Comparison of ENCODE assay signal across 25 cellular contexts in genomic region chr10:96656839-96657238, GRCh38.
DNase-seq lines count a peak whose midpoint lies in the region; ATAC-seq and TF ChIP-seq lines count a peak whose summit lies in the region.
"Had no signal": no experiment of that assay in that cellular context is flagged by ENCODE, and none has a peak within 500 bp of the region (broad histone marks: within the 10 kb centered on the region; RNA-seq: fewer than 3 reads in every experiment).

No MANE protein-coding gene starts in this region.

- H3K36me3 Mint-ChIP-seq in stimulated activated naive B cell treated with anti-CD40 and anti-IgM and Interleukin-4, amounts not matched to agents 10 μg/mL and 1 μg/mL and 100 μg/mL, for 72 hours: peaks cover 47 to 79% of the 10 kb centered on the region in 2 donors

- H3K36me3 ChIP-seq in left ventricle myocardium inferior (no peaks in the 10 kb centered on the region), left lung (no peaks in the 10 kb centered on the region), hepatocyte (replicated peaks; ENCODE audit: insufficient read depth, low read depth) (no peaks in the 10 kb centered on the region)
- H3K36me3 ChIP-seq: ascending aorta had no signal

- no peak overlapping the region for H3K4me2 ChIP-seq in hepatocyte
- H3K4me2 ChIP-seq: A549, GM23338, SK-N-SH had no signal

- DNase-seq in Right ventricle myocardium superior (no peak), left ventricle myocardium inferior (no peak), SIG-M5 treated with dmso at 0.1 percent for 504 hours (lab: John Stamatoyannopoulos, UW; ENCODE audit: unreplicated experiment) (peak; percentile 91), left lung (no peak), ACHN (no peak), hepatocyte (ENCODE audit: low spot score) (no peak)
- no peak for DNase-seq in stimulated activated naive B cell treated with anti-CD40 and anti-IgM and Interleukin-4, amounts not matched to agents 10 μg/mL and 1 μg/mL and 100 μg/mL, for 72 hours
- DNase-seq: activated CD4-positive, alpha-beta T cell treated with anti-CD3 and anti-CD28 coated beads, Interleukin-2, amount 10 ng/mL, durations not matched to agents 24 days and 14 days; activated CD8-positive, alpha-beta memory T cell treated with anti-CD3 and anti-CD28 coated beads, Interleukin-2, amount 50 U/mL, for 48 hours; activated naive CD4-positive, alpha-beta T cell treated with Interleukin-2 at 50 U/mL for 16 hours; CD8-positive, alpha-beta memory T cell; DND-41; endodermal cell; midbrain; MM.1S; NCI-H2107; NCI-H69; nucleus accumbens; SK-N-SH had no signal

- no peaks in the 10 kb centered on the region for H4K20me1 ChIP-seq in hepatocyte (ENCODE audit: insufficient read depth, poor library complexity, severe bottlenecking)

- peak; percentile 57 for ATAC-seq in Right ventricle myocardium superior (ENCODE audit: poor library complexity)
- ATAC-seq in left lung: peak; percentile 65
- ATAC-seq in stimulated activated naive B cell treated with anti-CD40 and anti-IgM and Interleukin-4, amounts not matched to agents 10 μg/mL and 1 μg/mL and 100 μg/mL, for 72 hours (replicated peaks): peak; percentile 11 to 31
- no peak for ATAC-seq in HG03469 (IDR thresholded peaks at IDR 0.05; ENCODE audit: unreplicated experiment)
- ATAC-seq: A549, GM23338, Panc1 had no signal

- peak overlapping the region; percentile 11 for H3K27ac Mint-ChIP-seq in stimulated activated naive B cell treated with anti-CD40 and anti-IgM and Interleukin-4, amounts not matched to agents 10 μg/mL and 1 μg/mL and 100 μg/mL, for 72 hours
- H3K27ac Mint-ChIP-seq: activated CD4-positive, alpha-beta T cell treated with anti-CD3 and anti-CD28 coated beads, Interleukin-2, amount 10 ng/mL, durations not matched to agents 24 days and 14 days; endodermal cell; GM23338 had no signal

- no peaks in the 10 kb centered on the region for H3K27me3 Mint-ChIP-seq in stimulated activated naive B cell treated with anti-CD40 and anti-IgM and Interleukin-4, amounts not matched to agents 10 μg/mL and 1 μg/mL and 100 μg/mL, for 72 hours
- H3K27me3 Mint-ChIP-seq: activated CD4-positive, alpha-beta T cell treated with anti-CD3 and anti-CD28 coated beads, Interleukin-2, amount 10 ng/mL, durations not matched to agents 24 days and 14 days; CD8-positive, alpha-beta memory T cell; stimulated activated naive CD8-positive, alpha-beta T cell treated with anti-CD3 and anti-CD28 coated beads, Interleukin-15, Interleukin-2, amounts not matched to agents 100 ng/mL and 50 ng/mL, for 24 hours had no signal

- no peak overlapping the region for H2AFZ ChIP-seq in hepatocyte
- H2AFZ ChIP-seq: GM23338 had no signal

- intact Hi-C loops in Right ventricle myocardium superior (cut with DNase I) (no loop called here), left ventricle myocardium inferior (cut with micrococcal nuclease) (no loop called here), left lung (cut with DNase I) (no loop called here)

- peak overlapping the region in 1 of 2 donors; percentile 26 for H3K4me3 Mint-ChIP-seq in stimulated activated naive B cell treated with anti-CD40 and anti-IgM and Interleukin-4, amounts not matched to agents 10 μg/mL and 1 μg/mL and 100 μg/mL, for 72 hours
- H3K4me3 Mint-ChIP-seq: activated CD4-positive, alpha-beta T cell treated with anti-CD3 and anti-CD28 coated beads, Interleukin-2, amount 10 ng/mL, durations not matched to agents 24 days and 14 days; endodermal cell; GM23338; stimulated activated naive CD8-positive, alpha-beta T cell treated with anti-CD3 and anti-CD28 coated beads, Interleukin-15, Interleukin-2, amounts not matched to agents 100 ng/mL and 50 ng/mL, for 24 hours had no signal

- no peaks in the 10 kb centered on the region for H3K79me2 ChIP-seq in hepatocyte

- no peak overlapping the region for H3K27ac ChIP-seq in left ventricle myocardium inferior (replicated peaks)
- H3K27ac ChIP-seq in left lung: peak overlapping the region in 1 of 2 donors; percentile 81
- H3K27ac ChIP-seq in hepatocyte: no peak overlapping the region
- H3K27ac ChIP-seq: A549, ascending aorta had no signal

- H3K27me3 ChIP-seq in left ventricle myocardium inferior (ENCODE audit: low read depth): no peaks in the 10 kb centered on the region
- no peaks in the 10 kb centered on the region for H3K27me3 ChIP-seq in left lung
- no peaks in the 10 kb centered on the region for H3K27me3 ChIP-seq in hepatocyte
- H3K27me3 ChIP-seq: ascending aorta had no signal

- H3K9me2 ChIP-seq in hepatocyte (replicated peaks; ENCODE audit: insufficient read depth): no peaks in the 10 kb centered on the region
- H3K9me2 ChIP-seq: SK-N-SH had no signal

- no peak for TF ChIP-seq CTCF in left ventricle myocardium inferior (IDR thresholded peaks at IDR 0.05; ENCODE audit: borderline replicate concordance)
- TF ChIP-seq CTCF in left lung (IDR thresholded peaks at IDR 0.05): no peak
- no peak for TF ChIP-seq CTCF in hepatocyte (IDR thresholded peaks at IDR 0.05; ENCODE audit: poor library complexity)

- no peaks in the 10 kb centered on the region for H3K9me3 ChIP-seq in left ventricle myocardium inferior (replicated peaks)
- no peaks in the 10 kb centered on the region for H3K9me3 ChIP-seq in left lung
- no peaks in the 10 kb centered on the region for H3K9me3 ChIP-seq in hepatocyte (ENCODE audit: low read depth)
- H3K9me3 ChIP-seq: A549, ascending aorta, SK-N-SH had no signal

- in situ Hi-C loops in ACHN (cut with HindIII; ENCODE audit: low pct_ligation_motif_present, low pct_unique_long_range_greater_than_20kb, low sequenced_read_pairs): no loop called here

- 91% methylated on average over 9 of the region's 9 CpGs for whole genome bisulfite sequencing in hepatocyte (ENCODE audit: low lambda C conversion rate, missing lambda C conversion rate)

- no peak overlapping the region for H3K4me3 ChIP-seq in left ventricle myocardium inferior
- H3K4me3 ChIP-seq in left lung: peak overlapping the region in 1 of 2 donors; percentile 27
- no peak overlapping the region for H3K4me3 ChIP-seq in hepatocyte
- H3K4me3 ChIP-seq: A549, ascending aorta, GM23338 had no signal

- peaks cover 8% of the 10 kb centered on the region in 2 donors for H3K9me3 Mint-ChIP-seq in stimulated activated naive B cell treated with anti-CD40 and anti-IgM and Interleukin-4, amounts not matched to agents 10 μg/mL and 1 μg/mL and 100 μg/mL, for 72 hours
- H3K9me3 Mint-ChIP-seq: CD8-positive, alpha-beta memory T cell; stimulated activated naive CD8-positive, alpha-beta T cell treated with anti-CD3 and anti-CD28 coated beads, Interleukin-15, Interleukin-2, amounts not matched to agents 100 ng/mL and 50 ng/mL, for 24 hours had no signal

- H3K4me1 ChIP-seq in left ventricle myocardium inferior (peaks cover 15% of the 10 kb centered on the region), left lung (peaks cover 0 to 96% of the 10 kb centered on the region in 2 donors), hepatocyte (ENCODE audit: insufficient read depth) (no peaks in the 10 kb centered on the region)
- H3K4me1 ChIP-seq: A549, ascending aorta had no signal

- H3K4me1 Mint-ChIP-seq in stimulated activated naive B cell treated with anti-CD40 and anti-IgM and Interleukin-4, amounts not matched to agents 10 μg/mL and 1 μg/mL and 100 μg/mL, for 72 hours: peaks cover 61 to 90% of the 10 kb centered on the region in 2 donors
- H3K4me1 Mint-ChIP-seq: endodermal cell had no signal
